9 cellular contexts compared by ENCODE assay signal in genomic region chr2:133568172-133568571, GRCh38. TPM values are rescaled to one million over a fixed set of nuclear protein-coding genes. Genes with fewer than 3 reads are reported as not detected.
DNase-seq lines count a peak whose midpoint lies in the region; ATAC-seq and TF ChIP-seq lines count a peak whose summit lies in the region.
"Had no signal": no experiment of that assay in that cellular context is flagged by ENCODE, and none has a peak within 500 bp of the region (broad histone marks: within the 10 kb centered on the region; RNA-seq: fewer than 3 reads in every experiment).

Gene NCKAP5, minus strand, starts transcription at chr2:133568463. Its CDS starts 50,937 bp downstream, at chr2:133517526.

- ATAC-seq in GM18519 (IDR thresholded peaks at IDR 0.05; ENCODE audit: low FRiP score, unreplicated experiment) (no peak), HG02884 (IDR thresholded peaks at IDR 0.05; ENCODE audit: unreplicated experiment) (no peak), GM19023 (IDR thresholded peaks at IDR 0.05; ENCODE audit: unreplicated experiment) (no peak)
- ATAC-seq: GM12878 had no signal

- H3K4me2 ChIP-seq in hepatocyte = peak within 1 kb of the TSS; percentile 68

- in situ Hi-C loops in astrocyte of the cerebellum (cut with HindIII; ENCODE audit: low sequenced_read_pairs) = no loop called here

- no peaks in the 10 kb centered on the region for H4K20me1 ChIP-seq in hepatocyte (ENCODE audit: insufficient read depth, poor library complexity, severe bottlenecking)

- H3K4me1 ChIP-seq in hepatocyte (ENCODE audit: insufficient read depth) = peaks cover 15% of the 10 kb centered on the region

- no peaks in the 10 kb centered on the region for H3K79me2 ChIP-seq in hepatocyte

- DNase-seq in EL = peak; percentile 16
- peak; percentile 24 for DNase-seq in astrocyte of the cerebellum (ENCODE audit: low read depth)
- DNase-seq in hepatocyte (ENCODE audit: low spot score) = peak; percentile 81
- peak; percentile 74 for DNase-seq in putamen (ENCODE audit: low spot score)
- DNase-seq in HPDE6-E6E7 (ENCODE audit: extremely low spot score) = no peak

- H3K36me3 ChIP-seq in hepatocyte (replicated peaks; ENCODE audit: insufficient read depth, low read depth) = no peaks in the 10 kb centered on the region

- H3K27me3 ChIP-seq in hepatocyte = no peaks in the 10 kb centered on the region

- 2% methylated on average over 12 of the region's 12 CpGs for WGBS in hepatocyte (ENCODE audit: low lambda C conversion rate, missing lambda C conversion rate)

- H3K4me3 ChIP-seq in astrocyte of the cerebellum (ENCODE audit: low read depth, low read length) = peak within 1 kb of the TSS; percentile 11
- peak within 1 kb of the TSS; percentile 1 for H3K4me3 ChIP-seq in hepatocyte
- H3K4me3 ChIP-seq: GM12878 had no signal

- no peaks in the 10 kb centered on the region for H3K9me3 ChIP-seq in hepatocyte (ENCODE audit: low read depth)

- TF ChIP-seq CTCF in astrocyte of the cerebellum (IDR thresholded peaks at IDR 0.05; ENCODE audit: low read depth, low read length, missing control alignments) = no peak
- TF ChIP-seq CTCF in hepatocyte (IDR thresholded peaks at IDR 0.05; ENCODE audit: poor library complexity) = no peak

- peak within 1 kb of the TSS; percentile 6 for H2AFZ ChIP-seq in hepatocyte

- peak within 1 kb of the TSS; percentile 47 for H3K27ac ChIP-seq in hepatocyte

- H3K9me2 ChIP-seq in hepatocyte (replicated peaks; ENCODE audit: insufficient read depth) = no peaks in the 10 kb centered on the region

RNA-seq across cellular contexts. Expression of gene NCKAP5, which starts in this region (rescaled TPM):
- 4.7 and 5.5 TPM in 2 replicates for total RNA-seq in hepatocyte
- 1.8 and 2.2 TPM in 2 replicates for polyA plus RNA-seq in hepatocyte
